ENCODE assay signal across 8 cellular contexts in genomic region chr4:139014391-139015268, GRCh38. TPM values are rescaled to one million over a fixed set of nuclear protein-coding genes. Genes with fewer than 3 reads are reported as not detected.
DNase-seq lines count a peak whose midpoint lies in the region; ATAC-seq and TF ChIP-seq lines count a peak whose summit lies in the region.

No MANE protein-coding gene starts in this region.

- H3K36me3 Mint-ChIP-seq in effector memory CD8-positive, alpha-beta T cell (ENCODE audit: insufficient read depth), result peaks cover 17% of the 10 kb centered on the region

- H3K27ac Mint-ChIP-seq in effector memory CD8-positive, alpha-beta T cell, result peak overlapping the region; percentile 96 to 98

- peak; percentile 84 for DNase-seq in SW480 (ENCODE audit: low spot score)
- DNase-seq in effector memory CD8-positive, alpha-beta T cell, result no peak
- no peak for DNase-seq in upper lobe of right lung
- no peak for DNase-seq in cerebellar nuclear complex (lab: John Stamatoyannopoulos, UW)

- peaks cover 14 to 16% of the 10 kb centered on the region in 2 donors for H3K4me1 Mint-ChIP-seq in effector memory CD8-positive, alpha-beta T cell (ENCODE audit: low read depth in 2 of 2)

- peak; percentile 1 for ATAC-seq in GM18858 (IDR thresholded peaks at IDR 0.05; ENCODE audit: unreplicated experiment)
- peak; percentile 13 for ATAC-seq in HG03439 (IDR thresholded peaks at IDR 0.05; ENCODE audit: unreplicated experiment)
- ATAC-seq in effector memory CD8-positive, alpha-beta T cell (replicated peaks), result peak; percentile 14
- ATAC-seq in upper lobe of right lung, result no peak

- 24 to 35% methylated on average over 9 of the region's 9 CpGs for WGBS in mesodermal cell (ENCODE audit: insufficient coverage in 2 of 2), 2 experiments

- intact Hi-C loops in upper lobe of right lung (cut with DNase I), result no loop called here

- H3K4me3 Mint-ChIP-seq in effector memory CD8-positive, alpha-beta T cell, result peak overlapping the region; percentile 77 to 80

- H3K9me3 Mint-ChIP-seq in effector memory CD8-positive, alpha-beta T cell, result no peaks in the 10 kb centered on the region

- TF ChIP-seq CTCF in C4-2B (conservative IDR thresholded peaks at IDR 0.05), result no peak
- no peak for TF ChIP-seq CTCF in upper lobe of right lung (IDR thresholded peaks at IDR 0.05)

- H3K4me1 ChIP-seq in mesodermal cell (ENCODE audit: control insufficient read depth, insufficient read depth, low read length, poor library complexity, severe bottlenecking), result peaks cover 35% of the 10 kb centered on the region
- H3K4me1 ChIP-seq in upper lobe of right lung, result peaks cover 11% of the 10 kb centered on the region

- no peaks in the 10 kb centered on the region for H3K27me3 Mint-ChIP-seq in effector memory CD8-positive, alpha-beta T cell

- H3K4me3 ChIP-seq in mesodermal cell (ENCODE audit: extremely low read depth, insufficient read depth, low read length, poor library complexity, severe bottlenecking) (peak overlapping the region; percentile 67), upper lobe of right lung (peak overlapping the region; percentile 62)

- H3K27ac ChIP-seq in C4-2B, result peak overlapping the region; percentile 89
- peak overlapping the region; percentile 100 for H3K27ac ChIP-seq in mesodermal cell (ENCODE audit: low read depth, low read length, severe bottlenecking)
- H3K27ac ChIP-seq in upper lobe of right lung, result peak overlapping the region; percentile 88

- peaks cover 3% of the 10 kb centered on the region for H3K36me3 ChIP-seq in mesodermal cell (ENCODE audit: control insufficient read depth, insufficient read depth, low read length)
- H3K36me3 ChIP-seq in upper lobe of right lung, result no peaks in the 10 kb centered on the region

- no peaks in the 10 kb centered on the region for H3K9me3 ChIP-seq in mesodermal cell (ENCODE audit: control insufficient read depth, low read length)
- H3K9me3 ChIP-seq in upper lobe of right lung, result no peaks in the 10 kb centered on the region

- H3K27me3 ChIP-seq in upper lobe of right lung, result no peaks in the 10 kb centered on the region

RNA-seq across cellular contexts. Expression of gene NOCT, which starts 1.0 kb away (rescaled TPM):
- 7.7 TPM for polyA plus RNA-seq in mesodermal cell (2013, experiment 1 of 2)
- 6.7 TPM for polyA plus RNA-seq in mesodermal cell (2013, experiment 2 of 2)
- total RNA-seq in upper lobe of right lung, result 4.8 TPM
